In genomic region chr15:43513550-43513949, GRCh38 we compare ENCODE assay signal across 17 cellular contexts. TPM values are rescaled to one million over a fixed set of nuclear protein-coding genes. Genes with fewer than 3 reads are reported as not detected.
A peak's percentile ranks its signal among the peaks of the same experiment; 100 is the strongest.
DNase-seq lines count a peak whose midpoint lies in the region; ATAC-seq and TF ChIP-seq lines count a peak whose summit lies in the region.
"Had no signal": no experiment of that assay in that cellular context is flagged by ENCODE, and none has a peak within 500 bp of the region (broad histone marks: within the 10 kb centered on the region; RNA-seq: fewer than 3 reads in every experiment).

No MANE protein-coding gene starts in this region.

- H3K4me1 ChIP-seq in IMR-90 (ENCODE audit: control insufficient read depth, insufficient read depth, low read length) (peaks cover 26% of the 10 kb centered on the region), gastrocnemius medialis (peaks cover 32 to 51% of the 10 kb centered on the region in 2 donors), mucosa of descending colon (ENCODE audit: low read depth) (peaks cover 14% of the 10 kb centered on the region)
- H3K4me1 ChIP-seq in CD8-positive, alpha-beta T cell (ENCODE audit: insufficient read depth, low read length), result peaks cover 38% of the 10 kb centered on the region

- peak overlapping the region; percentile 73; the same call in 1 of the 2 replicates for H3K23ac ChIP-seq in IMR-90 (ENCODE audit: low read depth, low read length)

- peak overlapping the region; percentile 50; the same call in 1 of the 2 replicates for H4K5ac ChIP-seq in IMR-90 (ENCODE audit: low read depth, low read length)

- H3K4me3 ChIP-seq in IMR-90 (ENCODE audit: insufficient read depth, low read depth, low read length) (no peak overlapping the region), gastrocnemius medialis (no peak overlapping the region), mucosa of descending colon (no peak overlapping the region)
- no peak overlapping the region for H3K4me3 ChIP-seq in CD8-positive, alpha-beta T cell (ENCODE audit: low read depth, low read length)
- H3K4me3 ChIP-seq: SJSA1 had no signal

- no peaks in the 10 kb centered on the region for H3K36me3 ChIP-seq in IMR-90 (ENCODE audit: control insufficient read depth, insufficient read depth, low read length)
- H3K36me3 ChIP-seq in gastrocnemius medialis, result no peaks in the 10 kb centered on the region
- no peaks in the 10 kb centered on the region for H3K36me3 ChIP-seq in CD8-positive, alpha-beta T cell (ENCODE audit: insufficient read depth, low read length)
- H3K36me3 ChIP-seq in mucosa of descending colon (ENCODE audit: low read depth), result no peaks in the 10 kb centered on the region
- H3K36me3 ChIP-seq: SJSA1 had no signal

- H3K27ac ChIP-seq in IMR-90 (ENCODE audit: insufficient read depth, low read length), result peak overlapping the region; percentile 16; the same call in 1 of the 2 replicates
- H3K27ac ChIP-seq in gastrocnemius medialis, result peak overlapping the region; percentile 29 to 47 (median 38)
- H3K27ac ChIP-seq in CD8-positive, alpha-beta T cell (ENCODE audit: low read depth, low read length), result no peak overlapping the region
- H3K27ac ChIP-seq: HL-60, SJSA1 had no signal

- H3K9me1 ChIP-seq in IMR-90 (ENCODE audit: insufficient read depth, low read length), result peaks cover 21% of the 10 kb centered on the region

- H3K27ac Mint-ChIP-seq in activated CD4-positive, alpha-beta T cell treated with anti-CD3 and anti-CD28 coated beads, Interleukin-2, amount 10 ng/mL, durations not matched to agents 24 days and 14 days, result peak overlapping the region; percentile 36
- H3K27ac Mint-ChIP-seq in CD8-positive, alpha-beta T cell, result no peak overlapping the region
- H3K27ac Mint-ChIP-seq: progenitor cell of endocrine pancreas had no signal

- no peak overlapping the region for H2AK9ac ChIP-seq in IMR-90 (replicated peaks; ENCODE audit: low read depth, low read length, poor library complexity)

- H3K79me1 ChIP-seq in IMR-90 (ENCODE audit: low read depth in 1 of 2, low read length in 2 of 2), result peaks cover 7 to 41% of the 10 kb centered on the region in 2 experiments

- CTCF ChIA-PET in IMR-90 (lab: Yijun Ruan, JAX), result interaction anchor here (1.1 to 2.1 kb wide), 4 partner anchors 12 to 137 kb away, joined by 3 to 10 read pairs (median 6); no protein-coding TSS in a partner anchor
- CTCF ChIA-PET in CD8-positive, alpha-beta T cell (lab: Charles Lee), result interaction anchor here (0.7 to 3.9 kb wide), 14 partner anchors 10 to 288 kb away, joined by 3 to 24 read pairs (median 5); partner anchors contain the start of gene TP53BP1
- CTCF ChIA-PET in GM10248 (lab: Yijun Ruan, JAX), result interaction anchor here (0.7 to 5.2 kb wide), 19 partner anchors 8 to 145 kb away, joined by 3 to 41 read pairs (median 7); no protein-coding TSS in a partner anchor

- peak overlapping the region; percentile 66 for H3K4me3 Mint-ChIP-seq in activated CD4-positive, alpha-beta T cell treated with anti-CD3 and anti-CD28 coated beads, Interleukin-2, amount 10 ng/mL, durations not matched to agents 24 days and 14 days
- no peak overlapping the region for H3K4me3 Mint-ChIP-seq in CD8-positive, alpha-beta T cell

- no TSS peak for BruUV-seq in IMR-90 (replicated peaks; lab: Mats Ljungman, UMichigan)

- no peak for TF ChIP-seq RAD21 in IMR-90 (IDR thresholded peaks at IDR 0.05; ENCODE audit: low read length)

- no peaks in the 10 kb centered on the region for H3K9me3 Mint-ChIP-seq in activated CD4-positive, alpha-beta T cell treated with anti-CD3 and anti-CD28 coated beads, Interleukin-2, amount 10 ng/mL, durations not matched to agents 24 days and 14 days
- no peaks in the 10 kb centered on the region for H3K9me3 Mint-ChIP-seq in CD8-positive, alpha-beta T cell

- DNase-seq in activated CD4-positive, alpha-beta T cell treated with anti-CD3 and anti-CD28 coated beads, Interleukin-2, amount 10 ng/mL, durations not matched to agents 24 days and 14 days, result no peak
- no peak for DNase-seq in activated CD4-positive, alpha-beta T cell treated with anti-CD3 and anti-CD28 coated beads for 48 hours
- DNase-seq in IMR-90 (peak; percentile 63), dermis blood vessel endothelial cell (peak; percentile 31), gastrocnemius medialis (no peak), GM10248 (ENCODE audit: extremely low spot score) (no peak), mucosa of descending colon (no peak)
- no peak for DNase-seq in CD8-positive, alpha-beta T cell
- DNase-seq: ACHN; activated CD8-positive, alpha-beta memory T cell treated with anti-CD3 and anti-CD28 coated beads, Interleukin-2, amount 50 U/mL, for 48 hours; Kasumi-1; kidney; NCI-H1436; NCI-H226 had no signal

- H2AK5ac ChIP-seq in IMR-90 (ENCODE audit: low read depth, low read length), result peak overlapping the region; percentile 39; the same call in 1 of the 2 replicates

- H3K9me3 ChIP-seq in IMR-90 (ENCODE audit: control insufficient read depth, insufficient read depth, low read length), result no peaks in the 10 kb centered on the region
- no peaks in the 10 kb centered on the region for H3K9me3 ChIP-seq in gastrocnemius medialis
- no peaks in the 10 kb centered on the region for H3K9me3 ChIP-seq in CD8-positive, alpha-beta T cell (ENCODE audit: low read length)
- no peaks in the 10 kb centered on the region for H3K9me3 ChIP-seq in mucosa of descending colon
- H3K9me3 ChIP-seq: SJSA1 had no signal

- H3K56ac ChIP-seq in IMR-90 (ENCODE audit: extremely low read depth, insufficient read depth, low read length), result peak overlapping the region; percentile 48; the same call in 1 of the 2 replicates

- H4K8ac ChIP-seq in IMR-90 (ENCODE audit: low read depth in 2 of 2, low read length in 2 of 2), result peak overlapping the region; percentile 6 to 85; a peak in 3 of 4 replicates

- peaks cover 8% of the 10 kb centered on the region for H3K36me3 Mint-ChIP-seq in activated CD4-positive, alpha-beta T cell treated with anti-CD3 and anti-CD28 coated beads, Interleukin-2, amount 10 ng/mL, durations not matched to agents 24 days and 14 days (ENCODE audit: low read depth)
- H3K36me3 Mint-ChIP-seq in CD8-positive, alpha-beta T cell, result peaks cover 4% of the 10 kb centered on the region

- no peak overlapping the region for H2AFZ ChIP-seq in IMR-90 (replicated peaks; ENCODE audit: low read length, poor library complexity)

- peaks cover 73% of the 10 kb centered on the region for H3K4me1 Mint-ChIP-seq in activated CD4-positive, alpha-beta T cell treated with anti-CD3 and anti-CD28 coated beads, Interleukin-2, amount 10 ng/mL, durations not matched to agents 24 days and 14 days
- peaks cover 44% of the 10 kb centered on the region for H3K4me1 Mint-ChIP-seq in CD8-positive, alpha-beta T cell (ENCODE audit: low read depth)

- TF ChIP-seq POLR2A in IMR-90 (IDR thresholded peaks at IDR 0.05; ENCODE audit: low read depth, low read length), result no peak
- no peak for TF ChIP-seq POLR2A in gastrocnemius medialis (IDR thresholded peaks at IDR 0.05)

- peak overlapping the region; percentile 81 for H2BK20ac ChIP-seq in IMR-90 (ENCODE audit: low read depth, low read length)

- H3K4me2 ChIP-seq in IMR-90 (ENCODE audit: low read depth, low read length), result peak overlapping the region; percentile 50; the same call in 1 of the 2 replicates

- in situ Hi-C loops in IMR-90 (cut with MboI; ENCODE audit: low sequenced_read_pairs), result no loop called here
- in situ Hi-C loops in gastrocnemius medialis (cut with MboI; ENCODE audit: low sequenced_read_pairs in 4 of 4), result no loop called here

- ATAC-seq in IMR-90 (ENCODE audit: low read depth) (no peak), gastrocnemius medialis (no peak), mucosa of descending colon (no peak)
- ATAC-seq in CD8-positive, alpha-beta T cell, result no peak

- peak overlapping the region; percentile 44; the same call in 1 of the 2 replicates for H3K18ac ChIP-seq in IMR-90 (ENCODE audit: low read depth, low read length)

- peak overlapping the region; percentile 89 for H2BK5ac ChIP-seq in IMR-90 (ENCODE audit: low read depth, low read length, poor library complexity, severe bottlenecking)

- no CpG with 5 or more reads among the region's 1 CpG for WGBS in IMR-90 (ENCODE audit: extremely low coverage in 2 of 2, insufficient read length in 1 of 2), 2 experiments

- dilution Hi-C loops in IMR-90 (cut with HindIII; ENCODE audit: low sequenced_read_pairs, unreplicated experiment), result no loop called here

- H3K14ac ChIP-seq in IMR-90 (replicated peaks; ENCODE audit: low read depth, low read length), result peak overlapping the region; percentile 69

- peak overlapping the region; percentile 83; the same call in 1 of the 2 replicates for H3K4ac ChIP-seq in IMR-90 (ENCODE audit: low read depth, low read length)

- H4K20me1 ChIP-seq in IMR-90 (ENCODE audit: insufficient read depth, low read length), result peaks cover 1% of the 10 kb centered on the region; the same call in 1 of the 2 replicates

- no peak overlapping the region for H3K9ac ChIP-seq in IMR-90 (ENCODE audit: low read depth, low read length)

- POLR2A ChIA-PET in IMR-90 (lab: Charles Lee; ENCODE audit: unreplicated experiment) (no interaction called here), GM10248 (lab: Yijun Ruan, JAX) (no interaction called here)
- POLR2A ChIA-PET in CD8-positive, alpha-beta T cell (lab: Charles Lee), result interaction anchor here (0.6 to 1.5 kb wide), 2 partner anchors 20 to 80 kb away, joined by 3 to 4 read pairs; partner anchors contain the start of gene TP53BP1

- H2BK15ac ChIP-seq in IMR-90 (ENCODE audit: low read depth, low read length), result peak overlapping the region; percentile 47; the same call in 1 of the 3 replicates

- TF ChIP-seq CTCF in IMR-90 (conservative IDR thresholded peaks at IDR 0.05; ENCODE audit: low read depth, low read length) (no peak), gastrocnemius medialis (IDR thresholded peaks at IDR 0.05 in 4 of 5, conservative IDR thresholded peaks at IDR 0.05 in 1 of 5) (no peak), GM10248 (IDR thresholded peaks at IDR 0.05; ENCODE audit: control extremely low read depth, extremely low read depth, low read depth, missing control alignments) (no peak), mucosa of descending colon (IDR thresholded peaks at IDR 0.05) (no peak)
- no peak for TF ChIP-seq CTCF in CD8-positive, alpha-beta T cell (IDR thresholded peaks at IDR 0.05)

- peaks cover 13% of the 10 kb centered on the region for H3K27me3 Mint-ChIP-seq in activated CD4-positive, alpha-beta T cell treated with anti-CD3 and anti-CD28 coated beads, Interleukin-2, amount 10 ng/mL, durations not matched to agents 24 days and 14 days
- peaks cover 14% of the 10 kb centered on the region for H3K27me3 Mint-ChIP-seq in CD8-positive, alpha-beta T cell (ENCODE audit: low read depth)

- H3K27me3 ChIP-seq in IMR-90 (ENCODE audit: control insufficient read depth, insufficient read depth, low read length) (no peaks in the 10 kb centered on the region), gastrocnemius medialis (peaks cover 0 to 4% (median 0%) of the 10 kb centered on the region in 3 donors)
- no peaks in the 10 kb centered on the region for H3K27me3 ChIP-seq in CD8-positive, alpha-beta T cell (ENCODE audit: insufficient read depth, low read length)
- H3K27me3 ChIP-seq: SJSA1 had no signal

- peak overlapping the region; percentile 89 for H2BK120ac ChIP-seq in IMR-90 (ENCODE audit: low read depth, low read length)

- H4K91ac ChIP-seq in IMR-90 (ENCODE audit: insufficient read depth, low read depth, low read length), result peak overlapping the region; percentile 41; the same call in 1 of the 2 replicates

- intact Hi-C loops in activated CD4-positive, alpha-beta T cell treated with anti-CD3 and anti-CD28 coated beads, Interleukin-2, amount 10 ng/mL, durations not matched to agents 24 days and 14 days (cut with micrococcal nuclease), result loop anchor here (5.0 kb wide), 1 partner anchor 234 kb away; the partner anchor contains the start of gene PDIA3
- intact Hi-C loops in IMR-90 (cut with micrococcal nuclease), result loop anchor here (10.0 kb wide), 1 partner anchor 261 kb away; the partner anchor contains the start of gene ELL3
- intact Hi-C loops in gastrocnemius medialis (cut with DNase I; ENCODE audit: low total_unique reads), result loop anchor here (5.0 kb wide), 1 partner anchor 136 kb away; no protein-coding TSS in a partner anchor
- intact Hi-C loops in CD8-positive, alpha-beta T cell (cut with DNase I, micrococcal nuclease), result loop anchor here (5.0 to 10.0 kb wide), 11 partner anchors 141 to 1239 kb away; partner anchors contain the start of genes TUBGCP4 (in 2 of the 2), ZSCAN29 (in 2 of the 2), CCNDBP1 (in 1 of the 2) and ELL3 (in 1 of the 2)
- intact Hi-C loops in mucosa of descending colon (cut with DNase I, micrococcal nuclease), result no loop called here

RNA-seq across cellular contexts. Expression of gene MAP1A, which starts 3.9 kb away (rescaled TPM):
- 2.0 and 2.1 TPM in 2 replicates for total RNA-seq in activated CD4-positive, alpha-beta T cell treated with anti-CD3 and anti-CD28 coated beads, Interleukin-2, amount 10 ng/mL, durations not matched to agents 24 days and 14 days
- total RNA-seq in IMR-90 (2012; rRNA removed) (47.2 and 48.2 TPM in 2 replicates), dermis blood vessel endothelial cell (0.33 and 0.34 TPM in 2 replicates), gastrocnemius medialis (10 to 100 TPM in 2 of 4 donors, 1 to 10 TPM in 2; 3.5 to 13.0 (median 8.2) TPM), mucosa of descending colon (10 to 100 TPM in 1 of 3 donors, 1 to 10 TPM in 2; 1.9 to 59.4 (median 7.9) TPM)
- polyA plus RNA-seq in IMR-90 (2012; rRNA removed), result 28.7 and 31.3 TPM in 2 replicates
- 15.3 and 17.4 TPM in 2 replicates for polyA plus RNA-seq in IMR-90 (2012; cell fraction: cytosol; rRNA removed)
- 12.7 and 15.8 TPM in 2 replicates for polyA plus RNA-seq in IMR-90 (2012; cell fraction: nucleus; rRNA removed; ENCODE audit: low replicate concordance)
- total RNA-seq in CD8-positive, alpha-beta T cell, result under 1 TPM; 0.75 to 0.92 TPM

RNA-seq across cellular contexts. Expression of gene TP53BP1, which starts 20.6 kb away (rescaled TPM):
- total RNA-seq in activated CD4-positive, alpha-beta T cell treated with anti-CD3 and anti-CD28 coated beads, Interleukin-2, amount 10 ng/mL, durations not matched to agents 24 days and 14 days, result 38.7 and 40.0 TPM in 2 replicates
- total RNA-seq in IMR-90 (2012; rRNA removed) (64.5 and 73.9 TPM in 2 replicates), dermis blood vessel endothelial cell (62.6 and 76.5 TPM in 2 replicates), gastrocnemius medialis (10 to 100 TPM in 3 of 4 donors, 1 to 10 TPM in 1; 9.0 to 17.0 (median 13.3) TPM), mucosa of descending colon (10 to 100 TPM; 31.8 to 46.5 (median 41.6) TPM)
- polyA plus RNA-seq in IMR-90 (2012; rRNA removed), result 33.9 and 36.3 TPM in 2 replicates
- 15.6 and 19.1 TPM in 2 replicates for polyA plus RNA-seq in IMR-90 (2012; cell fraction: cytosol; rRNA removed)
- 46.0 and 100 TPM in 2 replicates for polyA plus RNA-seq in IMR-90 (2012; cell fraction: nucleus; rRNA removed; ENCODE audit: low replicate concordance)
- 10 to 100 TPM; 54.6 to 59.7 TPM for total RNA-seq in CD8-positive, alpha-beta T cell

Comparison
In these comparisons a context has a peak if more than half of its experiments do, and no peak if none do; other contexts are left out.
1. DNase-seq: peak in IMR-90 (single experiment) and dermis blood vessel endothelial cell (single experiment); none in activated CD4-positive, alpha-beta T cell treated with anti-CD3 and anti-CD28 coated beads, Interleukin-2, amount 10 ng/mL, durations not matched to agents 24 days and 14 days (single experiment), activated CD4-positive, alpha-beta T cell treated with anti-CD3 and anti-CD28 coated beads for 48 hours (single experiment), gastrocnemius medialis (0 of 2), CD8-positive, alpha-beta T cell (0 of 7), GM10248 (single experiment) and mucosa of descending colon (0 of 3).
2. intact Hi-C loops: an anchor here in activated CD4-positive, alpha-beta T cell treated with anti-CD3 and anti-CD28 coated beads, Interleukin-2, amount 10 ng/mL, durations not matched to agents 24 days and 14 days (5.0 kb wide), IMR-90 (10.0 kb wide), gastrocnemius medialis (5.0 kb wide) and CD8-positive, alpha-beta T cell (5.0 to 10.0 kb wide); none called in mucosa of descending colon.